Comparison of ENCODE assay signal across 14 cellular contexts in genomic region chr2:239822146-239822945, GRCh38.
DNase-seq lines count a peak whose midpoint lies in the region; ATAC-seq and TF ChIP-seq lines count a peak whose summit lies in the region.
"Had no signal": no experiment of that assay in that cellular context is flagged by ENCODE, and none has a peak within 500 bp of the region (broad histone marks: within the 10 kb centered on the region; RNA-seq: fewer than 3 reads in every experiment).

No MANE protein-coding gene starts in this region.

- H2BK15ac ChIP-seq in mesendoderm (replicated peaks; ENCODE audit: low read depth): no peak overlapping the region

- peaks cover 85% of the 10 kb centered on the region for H3K27me3 ChIP-seq in left ventricle myocardium inferior (ENCODE audit: low read depth)
- H3K27me3 ChIP-seq in mesendoderm (ENCODE audit: insufficient read depth, low read length, poor library complexity): no peaks in the 10 kb centered on the region

- peaks cover 23% of the 10 kb centered on the region for H3K4me1 Mint-ChIP-seq in stimulated activated effector memory CD8-positive, alpha-beta T cell treated with anti-CD3 and anti-CD28 coated beads, Interleukin-12 subunit alpha, Interleukin-12 subunit beta, amount 100 ng/mL, for 72 hours

- no peak overlapping the region for H3K4ac ChIP-seq in mesendoderm (ENCODE audit: low read depth, low read length)

- ATAC-seq in Right ventricle myocardium inferior: no peak
- ATAC-seq in stimulated activated effector memory CD8-positive, alpha-beta T cell treated with anti-CD3 and anti-CD28 coated beads, Interleukin-12 subunit alpha, Interleukin-12 subunit beta, amount 100 ng/mL, for 72 hours: peak; percentile 88
- no peak for ATAC-seq in GM19324 (IDR thresholded peaks at IDR 0.05; ENCODE audit: low FRiP score, unreplicated experiment)
- no peak for ATAC-seq in GM18502 (IDR thresholded peaks at IDR 0.05; ENCODE audit: poor library complexity, unreplicated experiment)
- ATAC-seq: WTC11 had no signal

- no peak overlapping the region for H3K4me2 ChIP-seq in mesendoderm (ENCODE audit: low read length)

- H4K5ac ChIP-seq in mesendoderm (ENCODE audit: low read length): no peak overlapping the region

- H3K36me3 ChIP-seq in left ventricle myocardium inferior (no peaks in the 10 kb centered on the region), mesendoderm (ENCODE audit: control insufficient read depth, insufficient read depth, low read length) (no peaks in the 10 kb centered on the region)

- no peak overlapping the region for H2AK5ac ChIP-seq in mesendoderm (ENCODE audit: low read length)

- no peak overlapping the region for H3K9ac ChIP-seq in mesendoderm (ENCODE audit: low read length)

- no peaks in the 10 kb centered on the region for H3K9me3 Mint-ChIP-seq in stimulated activated effector memory CD8-positive, alpha-beta T cell treated with anti-CD3 and anti-CD28 coated beads, Interleukin-12 subunit alpha, Interleukin-12 subunit beta, amount 100 ng/mL, for 72 hours
- H3K9me3 Mint-ChIP-seq: WTC11 had no signal

- no peaks in the 10 kb centered on the region for H3K79me1 ChIP-seq in mesendoderm (ENCODE audit: low read length)

- no peak overlapping the region for H3K56ac ChIP-seq in mesendoderm (ENCODE audit: low read length)

- H3K18ac ChIP-seq in mesendoderm (ENCODE audit: low read length): no peak overlapping the region

- H3K4me1 ChIP-seq in left ventricle myocardium inferior (no peaks in the 10 kb centered on the region), mesendoderm (ENCODE audit: control insufficient read depth, low read depth, low read length) (no peaks in the 10 kb centered on the region)

- no peaks in the 10 kb centered on the region for H3K79me2 ChIP-seq in mesendoderm (ENCODE audit: control insufficient read depth, insufficient read depth, low read length)

- H4K8ac ChIP-seq in mesendoderm (ENCODE audit: low read depth, low read length): no peak overlapping the region

- H2BK5ac ChIP-seq in mesendoderm (ENCODE audit: low read length): no peak overlapping the region

- no peak overlapping the region for H3K27ac Mint-ChIP-seq in stimulated activated effector memory CD8-positive, alpha-beta T cell treated with anti-CD3 and anti-CD28 coated beads, Interleukin-12 subunit alpha, Interleukin-12 subunit beta, amount 100 ng/mL, for 72 hours
- H3K27ac Mint-ChIP-seq: naive B cell, WTC11 had no signal

- H3K4me3 ChIP-seq in left ventricle myocardium inferior (no peak overlapping the region), coronary artery (no peak overlapping the region), mesendoderm (ENCODE audit: low read length) (no peak overlapping the region)

- no peak overlapping the region for H3K27ac ChIP-seq in left ventricle myocardium inferior (replicated peaks)
- H3K27ac ChIP-seq in coronary artery: no peak overlapping the region
- no peak overlapping the region for H3K27ac ChIP-seq in mesendoderm (ENCODE audit: low read depth, low read length)

- H3K36me3 Mint-ChIP-seq in stimulated activated effector memory CD8-positive, alpha-beta T cell treated with anti-CD3 and anti-CD28 coated beads, Interleukin-12 subunit alpha, Interleukin-12 subunit beta, amount 100 ng/mL, for 72 hours: peaks cover 5% of the 10 kb centered on the region
- H3K36me3 Mint-ChIP-seq: naive B cell, WTC11 had no signal

- DNase-seq in Right ventricle myocardium inferior (ENCODE audit: missing footprints): peak; percentile 50
- DNase-seq in left ventricle myocardium inferior: no peak
- DNase-seq in MV-4-11 (lab: John Stamatoyannopoulos, UW): peak; percentile 97
- peak; percentile 47 for DNase-seq in coronary artery (ENCODE audit: low spot score)
- DNase-seq in stimulated activated effector memory CD8-positive, alpha-beta T cell treated with anti-CD3 and anti-CD28 coated beads, Interleukin-12 subunit alpha, Interleukin-12 subunit beta, amount 100 ng/mL, for 72 hours (ENCODE audit: low spot score in 2 of 2): no peak
- no peak for DNase-seq in mesendoderm
- DNase-seq: activated naive CD4-positive, alpha-beta T cell; naive B cell; NCI-H1694 treated with DMSO at 0.1 percent for 48 hours; NCI-H510A treated with DMSO at 0.1 percent for 48 hours; T-helper 1 cell had no signal

- H2BK120ac ChIP-seq in mesendoderm (ENCODE audit: low read depth, low read length): no peak overlapping the region

- H3K9me3 ChIP-seq in left ventricle myocardium inferior (replicated peaks): no peaks in the 10 kb centered on the region

- no peak overlapping the region for H3K23ac ChIP-seq in mesendoderm (ENCODE audit: low read length)

- no CpG with 5 or more reads among the region's 16 CpGs for WGBS in mesendoderm (ENCODE audit: extremely low coverage, insufficient coverage, low lambda C conversion rate)

- intact Hi-C loops in Right ventricle myocardium inferior (cut with DNase I) (no loop called here), left ventricle myocardium inferior (cut with micrococcal nuclease) (no loop called here)

- no peak overlapping the region for H3K4me3 Mint-ChIP-seq in stimulated activated effector memory CD8-positive, alpha-beta T cell treated with anti-CD3 and anti-CD28 coated beads, Interleukin-12 subunit alpha, Interleukin-12 subunit beta, amount 100 ng/mL, for 72 hours
- H3K4me3 Mint-ChIP-seq: WTC11 had no signal

- TF ChIP-seq CTCF in left ventricle myocardium inferior (IDR thresholded peaks at IDR 0.05; ENCODE audit: borderline replicate concordance) (no peak), coronary artery (IDR thresholded peaks at IDR 0.05) (no peak)

Comparison
In these comparisons a context has a peak if more than half of its experiments do, and no peak if none do; other contexts are left out.
1. DNase-seq: peak in Right ventricle myocardium inferior (single experiment), MV-4-11 (single experiment) and coronary artery (single experiment); none in left ventricle myocardium inferior (single experiment), stimulated activated effector memory CD8-positive, alpha-beta T cell treated with anti-CD3 and anti-CD28 coated beads, Interleukin-12 subunit alpha, Interleukin-12 subunit beta, amount 100 ng/mL, for 72 hours (0 of 2) and mesendoderm (single experiment).